Comparison of ENCODE assay signal across 10 cellular contexts in the genomic region with DNA sequence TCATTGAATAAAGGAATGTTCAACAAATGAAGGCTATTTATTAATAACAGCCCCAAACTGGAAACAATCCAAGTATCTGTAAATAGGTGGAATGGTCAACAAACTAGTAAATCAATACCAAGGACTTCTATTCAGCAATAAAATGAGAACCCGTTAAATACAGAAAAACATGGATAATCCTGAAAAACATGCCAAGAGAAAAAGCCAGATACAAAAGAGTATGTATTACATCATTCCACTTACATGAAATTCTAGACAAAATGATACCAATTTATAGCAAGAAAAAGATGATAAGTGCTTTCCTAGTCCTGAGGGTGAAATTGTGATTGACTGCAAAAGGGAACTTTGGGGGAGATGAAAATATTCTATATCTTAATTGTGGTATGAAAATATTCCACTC. TPM values are rescaled to one million over a fixed set of nuclear protein-coding genes. Genes with fewer than 3 reads are reported as not detected.
A peak's percentile ranks its signal among the peaks of the same experiment; 100 is the strongest.
DNase-seq lines count a peak whose midpoint lies in the region; ATAC-seq, FAIRE-seq and TF ChIP-seq lines count a peak whose summit lies in the region.
"Had no signal": no experiment of that assay in that cellular context is flagged by ENCODE, and none has a peak within 500 bp of the region (broad histone marks: within the 10 kb centered on the region; RNA-seq: fewer than 3 reads in every experiment).

No MANE protein-coding gene starts in this region.

- CTCF ChIA-PET in activated CD4-positive, alpha-beta T cell treated with anti-CD3 and anti-CD28 coated beads for 36 hours (lab: Charles Lee) = no interaction called here

- peak overlapping the region; percentile 99 for H3K4me3 Mint-ChIP-seq in activated CD4-positive, alpha-beta T cell treated with anti-CD3 and anti-CD28 coated beads for 36 hours
- peak overlapping the region; percentile 1 for H3K4me3 Mint-ChIP-seq in stimulated activated naive B cell treated with anti-CD40 and anti-IgM and Interleukin-4, amounts not matched to agents 10 μg/mL and 1 μg/mL and 100 μg/mL, for 72 hours

- no peak for FAIRE-seq in GM12891 (lab: Jason Lieb, UNC)

- TF ChIP-seq POLR2A in GM12891 (IDR thresholded peaks at IDR 0.05; ENCODE audit: low read depth, low read length) = no peak

- H3K27me3 Mint-ChIP-seq in activated CD4-positive, alpha-beta T cell treated with anti-CD3 and anti-CD28 coated beads for 36 hours = no peaks in the 10 kb centered on the region
- H3K27me3 Mint-ChIP-seq in stimulated activated naive B cell treated with anti-CD40 and anti-IgM and Interleukin-4, amounts not matched to agents 10 μg/mL and 1 μg/mL and 100 μg/mL, for 72 hours = no peaks in the 10 kb centered on the region

- H3K4me3 ChIP-seq in WI38 (ENCODE audit: low read depth, low read length) = peak overlapping the region; percentile 92
- H3K4me3 ChIP-seq in foreskin fibroblast (ENCODE audit: low read depth in 1 of 2, low read length in 2 of 2) = peak overlapping the region; percentile 84 to 85

- H3K36me3 Mint-ChIP-seq in activated CD4-positive, alpha-beta T cell treated with anti-CD3 and anti-CD28 coated beads for 36 hours (ENCODE audit: low read depth) = peaks cover 19% of the 10 kb centered on the region
- peaks cover 13 to 18% of the 10 kb centered on the region in 2 donors for H3K36me3 Mint-ChIP-seq in stimulated activated naive B cell treated with anti-CD40 and anti-IgM and Interleukin-4, amounts not matched to agents 10 μg/mL and 1 μg/mL and 100 μg/mL, for 72 hours

- TF ChIP-seq CTCF in WI38 (IDR thresholded peaks at IDR 0.05; ENCODE audit: low read depth, low read length) (no peak), foreskin fibroblast (IDR thresholded peaks at IDR 0.05; ENCODE audit: low read depth, low read length) (no peak)

- intact Hi-C loops in activated CD4-positive, alpha-beta T cell treated with anti-CD3 and anti-CD28 coated beads for 36 hours (cut with DNase I, micrococcal nuclease) = loop anchor here (5.0 to 10.0 kb wide), 6 partner anchors 34 to 1848 kb away; a partner anchor contains a TSS

- ATAC-seq in activated CD4-positive, alpha-beta T cell treated with anti-CD3 and anti-CD28 coated beads for 36 hours = no peak
- ATAC-seq in stimulated activated naive B cell treated with anti-CD40 and anti-IgM and Interleukin-4, amounts not matched to agents 10 μg/mL and 1 μg/mL and 100 μg/mL, for 72 hours (replicated peaks) = no peak

- POLR2A ChIA-PET in activated CD4-positive, alpha-beta T cell treated with anti-CD3 and anti-CD28 coated beads for 36 hours (lab: Charles Lee) = no interaction called here

- peak overlapping the region; percentile 78 for H3K27ac Mint-ChIP-seq in activated CD4-positive, alpha-beta T cell treated with anti-CD3 and anti-CD28 coated beads for 36 hours
- peak overlapping the region; percentile 15 for H3K27ac Mint-ChIP-seq in stimulated activated naive B cell treated with anti-CD40 and anti-IgM and Interleukin-4, amounts not matched to agents 10 μg/mL and 1 μg/mL and 100 μg/mL, for 72 hours

- H3K4me1 Mint-ChIP-seq in activated CD4-positive, alpha-beta T cell treated with anti-CD3 and anti-CD28 coated beads for 36 hours = peaks cover 60% of the 10 kb centered on the region
- H3K4me1 Mint-ChIP-seq in stimulated activated naive B cell treated with anti-CD40 and anti-IgM and Interleukin-4, amounts not matched to agents 10 μg/mL and 1 μg/mL and 100 μg/mL, for 72 hours = peaks cover 14 to 42% of the 10 kb centered on the region in 2 donors

- DNase-seq in activated CD4-positive, alpha-beta T cell treated with anti-CD3 and anti-CD28 coated beads for 36 hours = no peak
- no peak for DNase-seq in activated CD4-positive, alpha-beta T cell treated with anti-CD3 and anti-CD28 coated beads for 1 hour
- DNase-seq in foreskin fibroblast (no peak), T1000 (lab: John Stamatoyannopoulos, UW) (no peak), UCSD-AML1 (lab: John Stamatoyannopoulos, UW; ENCODE audit: unreplicated experiment) (no peak), GM12891 (ENCODE audit: insufficient read length, low spot score) (no peak)
- no peak for DNase-seq in stimulated activated naive B cell treated with anti-CD40 and anti-IgM and Interleukin-4, amounts not matched to agents 10 μg/mL and 1 μg/mL and 100 μg/mL, for 72 hours
- DNase-seq: NCI-H146, SHP77 had no signal

- H3K9me3 Mint-ChIP-seq in activated CD4-positive, alpha-beta T cell treated with anti-CD3 and anti-CD28 coated beads for 36 hours (ENCODE audit: low read depth) = no peaks in the 10 kb centered on the region
- peaks cover 0 to 1% of the 10 kb centered on the region in 2 donors for H3K9me3 Mint-ChIP-seq in stimulated activated naive B cell treated with anti-CD40 and anti-IgM and Interleukin-4, amounts not matched to agents 10 μg/mL and 1 μg/mL and 100 μg/mL, for 72 hours

TF ChIP-seq in GM12891, 5 proteins besides CTCF, POLR2A, EP300 and RAD21:
- TF ChIP-seq POLR2AphosphoS5 (IDR thresholded peaks at IDR 0.05; ENCODE audit: low read depth, low read length) = no peak
- no peak for TF ChIP-seq SPI1 (IDR thresholded peaks at IDR 0.05; ENCODE audit: low read depth, low read length)
- TF ChIP-seq POU2F2 (IDR thresholded peaks at IDR 0.05; ENCODE audit: low read depth, low read length) = no peak
- no peak for TF ChIP-seq TAF1 (IDR thresholded peaks at IDR 0.05; ENCODE audit: low read depth, low read length)
- no peak for TF ChIP-seq PAX5 (IDR thresholded peaks at IDR 0.05; ENCODE audit: insufficient read depth, low read length, severe bottlenecking)
TF ChIP-seq in GM12891: peak in this region for 0.

RNA-seq across cellular contexts. Expression of a gene that starts 3.1 kb away (rescaled TPM):
- 10 to 100 TPM; 51.8 to 56.4 TPM for total RNA-seq in activated CD4-positive, alpha-beta T cell treated with anti-CD3 and anti-CD28 coated beads for 36 hours
- polyA plus RNA-seq in GM12891 (2012; ENCODE audit: low read depth, missing spikeins) = 33.0 TPM
